In genomic region chr1:59272507-59272906, GRCh38 we compare ENCODE assay signal across 10 cellular contexts. TPM values are rescaled to one million over a fixed set of nuclear protein-coding genes. Genes with fewer than 3 reads are reported as not detected.
DNase-seq lines count a peak whose midpoint lies in the region; ATAC-seq, FAIRE-seq and TF ChIP-seq lines count a peak whose summit lies in the region.
"Had no signal": no experiment of that assay in that cellular context is flagged by ENCODE, and none has a peak within 500 bp of the region (broad histone marks: within the 10 kb centered on the region; RNA-seq: fewer than 3 reads in every experiment).

No MANE protein-coding gene starts in this region.

- H3K36me3 ChIP-seq in ascending aorta (no peaks in the 10 kb centered on the region), gastrocnemius medialis (no peaks in the 10 kb centered on the region)

- H3K9me3 ChIP-seq in ascending aorta (no peaks in the 10 kb centered on the region), gastrocnemius medialis (no peaks in the 10 kb centered on the region)

- DNase-seq in ascending aorta (ENCODE audit: low spot score in 2 of 2) (no peak), gastrocnemius medialis (no peak), pons (ENCODE audit: low spot score) (no peak), COR-L47 (lab: John Stamatoyannopoulos, UW) (no peak), GM12892 (ENCODE audit: insufficient read length) (no peak), superior temporal gyrus (ENCODE audit: extremely low spot score) (no peak)
- DNase-seq: effector memory CD4-positive, alpha-beta T cell; SW 1271 had no signal

- peaks cover 0 to 11% of the 10 kb centered on the region in 2 donors for H3K4me1 ChIP-seq in ascending aorta
- no peaks in the 10 kb centered on the region for H3K4me1 ChIP-seq in gastrocnemius medialis

- no peak overlapping the region for H3K4me3 ChIP-seq in ascending aorta
- H3K4me3 ChIP-seq in gastrocnemius medialis: no peak overlapping the region

- no peak for TF ChIP-seq CTCF in ascending aorta (IDR thresholded peaks at IDR 0.05)
- TF ChIP-seq CTCF in gastrocnemius medialis (IDR thresholded peaks at IDR 0.05 in 4 of 5, conservative IDR thresholded peaks at IDR 0.05 in 1 of 5): no peak

- FAIRE-seq in GM12892 (lab: Jason Lieb, UNC): no peak

- peak; percentile 59 for ATAC-seq in GM18873 (IDR thresholded peaks at IDR 0.05; ENCODE audit: low FRiP score, unreplicated experiment)
- ATAC-seq in HG02798 (IDR thresholded peaks at IDR 0.05; ENCODE audit: poor library complexity, unreplicated experiment): peak; percentile 82
- ATAC-seq in gastrocnemius medialis: peak; percentile 53 to 66

- in situ Hi-C loops in gastrocnemius medialis (cut with MboI; ENCODE audit: low sequenced_read_pairs in 4 of 4): no loop called here

- H3K27ac ChIP-seq in ascending aorta (peak overlapping the region; percentile 50 to 58), gastrocnemius medialis (peak overlapping the region in 1 of 4 donors; percentile 2)

- intact Hi-C loops in ascending aorta (cut with DNase I) (no loop called here), gastrocnemius medialis (cut with DNase I; ENCODE audit: low total_unique reads) (no loop called here)

- no peak for TF ChIP-seq POLR2A in gastrocnemius medialis (IDR thresholded peaks at IDR 0.05)
- no peak for TF ChIP-seq POLR2A in GM12892 (IDR thresholded peaks at IDR 0.05; ENCODE audit: low read depth, low read length)

- H3K27me3 ChIP-seq in ascending aorta: no peaks in the 10 kb centered on the region
- no peaks in the 10 kb centered on the region for H3K27me3 ChIP-seq in gastrocnemius medialis

RNA-seq across cellular contexts. Expression of gene FGGY, which starts 24.4 kb away (rescaled TPM):
- total RNA-seq in ascending aorta (7.0 TPM), gastrocnemius medialis (10 to 100 TPM; 24.9 to 35.9 (median 30.5) TPM)
- 6.4 TPM for polyA plus RNA-seq in GM12892 (2012; ENCODE audit: missing spikeins)
